In the genomic region with DNA sequence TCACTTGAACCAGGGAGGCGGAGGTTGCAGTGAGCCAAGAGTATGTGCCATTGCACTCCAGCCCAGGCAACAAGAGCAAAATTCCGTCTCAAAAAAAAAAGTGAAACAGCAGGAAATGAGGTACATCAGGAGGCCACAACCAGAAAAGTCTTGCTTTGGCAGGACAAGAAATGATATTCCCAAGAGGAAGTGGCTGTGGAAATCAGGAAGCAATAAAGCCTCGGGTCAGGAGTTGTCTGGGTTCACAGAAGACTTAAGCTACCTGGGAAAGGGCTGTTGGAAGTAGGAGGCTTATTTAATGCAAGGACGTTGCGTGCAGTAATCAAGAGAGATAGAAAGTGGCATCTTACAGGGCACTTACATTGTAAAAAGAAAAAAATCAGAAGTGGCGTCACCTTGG, we compare ENCODE assay signal across 1 cellular context.
TF ChIP-seq lines count a peak whose summit lies in the region.

No MANE protein-coding gene starts in this region.

TF ChIP-seq in endothelial cell of umbilical vein, 7 proteins besides CTCF, POLR2A, EP300 and RAD21 (continued from another document):
- no peak for TF ChIP-seq MAX (IDR thresholded peaks at IDR 0.05; ENCODE audit: insufficient read depth, insufficient read length)
- TF ChIP-seq GATA2 (IDR thresholded peaks at IDR 0.05; ENCODE audit: insufficient read depth, insufficient read length, low read depth, low read length): no peak
- TF ChIP-seq EZH2 (IDR thresholded peaks at IDR 0.05; ENCODE audit: borderline replicate concordance, low read depth, low read length, severe bottlenecking): no peak
- TF ChIP-seq MYC (IDR thresholded peaks at IDR 0.05; ENCODE audit: low read depth, low read length): no peak
- no peak for TF ChIP-seq POLR2AphosphoS5 (IDR thresholded peaks at IDR 0.05; ENCODE audit: insufficient read depth, low read depth, low read length)
- TF ChIP-seq FOS (IDR thresholded peaks at IDR 0.05; ENCODE audit: borderline replicate concordance, insufficient read depth, low read length): no peak
